Comparison of ENCODE assay signal across 16 cellular contexts in the genomic region with DNA sequence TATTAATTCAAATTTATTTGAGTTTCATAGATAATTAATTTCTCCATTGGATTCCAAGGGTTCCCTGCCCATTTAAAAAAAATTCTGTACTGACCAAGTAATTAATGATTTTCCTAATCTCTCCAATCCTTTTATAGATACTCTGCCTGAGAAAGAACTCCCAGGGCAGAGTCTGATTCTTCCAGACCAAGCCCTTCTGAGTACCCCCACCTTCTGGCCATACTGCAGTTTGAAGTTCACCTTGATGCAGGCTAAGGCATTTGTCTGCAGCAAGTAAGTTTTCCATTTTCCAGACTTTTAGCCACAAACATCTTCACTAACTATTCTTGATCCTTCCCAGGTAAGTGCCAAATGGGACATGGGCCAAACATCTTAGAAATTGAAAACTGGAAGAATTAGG.
DNase-seq lines count a peak whose midpoint lies in the region; ATAC-seq and TF ChIP-seq lines count a peak whose summit lies in the region.
"Had no signal": no experiment of that assay in that cellular context is flagged by ENCODE, and none has a peak within 500 bp of the region (broad histone marks: within the 10 kb centered on the region; RNA-seq: fewer than 3 reads in every experiment).

No MANE protein-coding gene starts in this region.

- H3K27ac Mint-ChIP-seq in WTC11 (no peak overlapping the region), type B pancreatic cell (peak overlapping the region; percentile 60)
- H3K27ac Mint-ChIP-seq: B cell; CD8-positive, alpha-beta T cell; HFFc6 had no signal

- BruUV-seq in A673 (replicated peaks; lab: Mats Ljungman, UMichigan), result no TSS peak

- TF ChIP-seq POLR2A in adrenal gland (IDR thresholded peaks at IDR 0.05), result no peak

- peaks cover 95% of the 10 kb centered on the region for H3K4me1 ChIP-seq in A673 (ENCODE audit: insufficient read depth, low read length, poor library complexity, severe bottlenecking)
- peaks cover 0 to 27% of the 10 kb centered on the region in 2 donors for H3K4me1 ChIP-seq in adrenal gland (replicated peaks in 1 of 2)

- H3K9me3 Mint-ChIP-seq in WTC11, result no peaks in the 10 kb centered on the region
- no peaks in the 10 kb centered on the region for H3K9me3 Mint-ChIP-seq in type B pancreatic cell
- H3K9me3 Mint-ChIP-seq: CD8-positive, alpha-beta T cell; HFFc6 had no signal

- POLR2A ChIA-PET in A673 (lab: Charles Lee; ENCODE audit: low non-redundant PET), result no interaction called here
- POLR2A ChIA-PET in WTC11 (lab: Charles Lee), result no interaction called here

- H3K36me3 ChIP-seq in A673 (ENCODE audit: insufficient read depth, low read length, poor library complexity, severe bottlenecking) (no peaks in the 10 kb centered on the region), adrenal gland (replicated peaks in 1 of 2) (no peaks in the 10 kb centered on the region)
- H3K36me3 ChIP-seq: BLaER1 treated with 17β-estradiol and CSF1 and Interleukin-3, amounts not matched to agents 10 nM and 100 nM had no signal

- H3K9me3 ChIP-seq in A673 (ENCODE audit: low read depth, low read length, poor library complexity, severe bottlenecking) (no peaks in the 10 kb centered on the region), adrenal gland (replicated peaks in 1 of 3) (no peaks in the 10 kb centered on the region)
- H3K9me3 ChIP-seq: BLaER1 treated with 17β-estradiol and CSF1 and Interleukin-3, amounts not matched to agents 10 nM and 100 nM had no signal

- no peak overlapping the region for H3K4me3 Mint-ChIP-seq in WTC11
- H3K4me3 Mint-ChIP-seq in type B pancreatic cell, result peak overlapping the region; percentile 35
- H3K4me3 Mint-ChIP-seq: B cell; CD8-positive, alpha-beta T cell; HFFc6 had no signal

- ATAC-seq in WTC11, result peak; percentile 55
- ATAC-seq: CD8-positive, alpha-beta T cell had no signal

- H3K27ac ChIP-seq in A673 (ENCODE audit: low read depth, low read length, poor library complexity, severe bottlenecking) (peak overlapping the region; percentile 87), adrenal gland (no peak overlapping the region)
- H3K27ac ChIP-seq: BLaER1 treated with 17β-estradiol and CSF1 and Interleukin-3, amounts not matched to agents 10 nM and 100 nM; HL-60 had no signal

- peaks cover 4% of the 10 kb centered on the region; the same call in 1 of the 2 replicates for H3K27me3 Mint-ChIP-seq in WTC11 (ENCODE audit: low read depth)
- no peaks in the 10 kb centered on the region for H3K27me3 Mint-ChIP-seq in type B pancreatic cell
- H3K27me3 Mint-ChIP-seq: B cell had no signal

- H3K36me3 Mint-ChIP-seq in WTC11 (no peaks in the 10 kb centered on the region), type B pancreatic cell (no peaks in the 10 kb centered on the region)
- H3K36me3 Mint-ChIP-seq: CD8-positive, alpha-beta T cell had no signal

- H3K4me1 Mint-ChIP-seq in WTC11, result peaks cover 49% of the 10 kb centered on the region
- peaks cover 37% of the 10 kb centered on the region for H3K4me1 Mint-ChIP-seq in type B pancreatic cell (ENCODE audit: unreplicated experiment)
- H3K4me1 Mint-ChIP-seq: B cell had no signal

- TF ChIP-seq CTCF in A673 (conservative IDR thresholded peaks at IDR 0.05; ENCODE audit: low read depth, low read length) (no peak), WTC11 (IDR thresholded peaks at IDR 0.05) (no peak), type B pancreatic cell (conservative IDR thresholded peaks at IDR 0.05) (no peak), adrenal gland (IDR thresholded peaks at IDR 0.05) (no peak)

- DNase-seq in A673 (ENCODE audit: low spot score), result no peak
- peak; percentile 74 for DNase-seq in NCI-H82 (lab: John Stamatoyannopoulos, UW)
- DNase-seq in WTC11 (ENCODE audit: low spot score), result no peak
- DNase-seq in type B pancreatic cell (ENCODE audit: extremely low spot score, unreplicated experiment), result no peak
- no peak for DNase-seq in adrenal gland
- DNase-seq in NOMO-1 treated with dmso at 0.1 percent for 144 hours (lab: John Stamatoyannopoulos, UW; ENCODE audit: unreplicated experiment), result no peak
- DNase-seq in GM19238 (ENCODE audit: insufficient read length, low spot score), result no peak
- DNase-seq: 8988T; Calu3; CD8-positive, alpha-beta T cell; GF-D8; GOT3; HFFc6 had no signal

- CTCF ChIA-PET in A673 (lab: Charles Lee), result no interaction called here
- CTCF ChIA-PET in WTC11 (lab: Charles Lee), result no interaction called here

- intact Hi-C loops in A673 (cut with micrococcal nuclease; ENCODE audit: unreplicated experiment), result no loop called here
- intact Hi-C loops in adrenal gland (cut with DNase I), result no loop called here

- H3K4me3 ChIP-seq in A673 (ENCODE audit: low read depth, low read length, poor library complexity, severe bottlenecking), result no peak overlapping the region
- H3K4me3 ChIP-seq in adrenal gland, result no peak overlapping the region
- H3K4me3 ChIP-seq: BLaER1 treated with 17β-estradiol and CSF1 and Interleukin-3, amounts not matched to agents 10 nM and 100 nM had no signal

- no peaks in the 10 kb centered on the region for H3K27me3 ChIP-seq in A673 (replicated peaks; ENCODE audit: insufficient read depth, low read depth, low read length, poor library complexity)
- H3K27me3 ChIP-seq in adrenal gland, result no peaks in the 10 kb centered on the region
- H3K27me3 ChIP-seq: BLaER1 treated with 17β-estradiol and CSF1 and Interleukin-3, amounts not matched to agents 10 nM and 100 nM had no signal

TF ChIP-seq in WTC11, 78 proteins besides CTCF, POLR2A, EP300 and RAD21 (continues in another document):
- no peak for TF ChIP-seq FOXJ3 (CRISPR knock-in tag; IDR thresholded peaks at IDR 0.05; ENCODE audit: borderline replicate concordance)
- no peak for TF ChIP-seq SP1 (CRISPR knock-in tag; conservative IDR thresholded peaks at IDR 0.05)
- no peak for TF ChIP-seq NFYB (CRISPR knock-in tag; conservative IDR thresholded peaks at IDR 0.05; ENCODE audit: low read depth)
- no peak for TF ChIP-seq TEAD1 (CRISPR knock-in tag; IDR thresholded peaks at IDR 0.05)
- TF ChIP-seq, protein P1, sequence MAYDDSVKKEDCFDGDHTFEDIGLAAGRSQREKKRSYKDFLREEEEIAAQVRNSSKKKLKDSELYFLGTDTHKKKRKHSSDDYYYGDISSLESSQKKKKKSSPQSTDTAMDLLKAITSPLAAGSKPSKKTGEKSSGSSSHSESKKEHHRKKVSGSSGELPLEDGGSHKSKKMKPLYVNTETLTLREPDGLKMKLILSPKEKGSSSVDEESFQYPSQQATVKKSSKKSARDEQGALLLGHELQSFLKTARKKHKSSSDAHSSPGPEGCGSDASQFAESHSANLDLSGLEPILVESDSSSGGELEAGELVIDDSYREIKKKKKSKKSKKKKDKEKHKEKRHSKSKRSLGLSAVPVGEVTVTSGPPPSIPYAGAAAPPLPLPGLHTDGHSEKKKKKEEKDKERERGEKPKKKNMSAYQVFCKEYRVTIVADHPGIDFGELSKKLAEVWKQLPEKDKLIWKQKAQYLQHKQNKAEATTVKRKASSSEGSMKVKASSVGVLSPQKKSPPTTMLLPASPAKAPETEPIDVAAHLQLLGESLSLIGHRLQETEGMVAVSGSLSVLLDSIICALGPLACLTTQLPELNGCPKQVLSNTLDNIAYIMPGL (CRISPR knock-in tag; IDR thresholded peaks at IDR 0.05), result no peak
- TF ChIP-seq, protein P2, sequence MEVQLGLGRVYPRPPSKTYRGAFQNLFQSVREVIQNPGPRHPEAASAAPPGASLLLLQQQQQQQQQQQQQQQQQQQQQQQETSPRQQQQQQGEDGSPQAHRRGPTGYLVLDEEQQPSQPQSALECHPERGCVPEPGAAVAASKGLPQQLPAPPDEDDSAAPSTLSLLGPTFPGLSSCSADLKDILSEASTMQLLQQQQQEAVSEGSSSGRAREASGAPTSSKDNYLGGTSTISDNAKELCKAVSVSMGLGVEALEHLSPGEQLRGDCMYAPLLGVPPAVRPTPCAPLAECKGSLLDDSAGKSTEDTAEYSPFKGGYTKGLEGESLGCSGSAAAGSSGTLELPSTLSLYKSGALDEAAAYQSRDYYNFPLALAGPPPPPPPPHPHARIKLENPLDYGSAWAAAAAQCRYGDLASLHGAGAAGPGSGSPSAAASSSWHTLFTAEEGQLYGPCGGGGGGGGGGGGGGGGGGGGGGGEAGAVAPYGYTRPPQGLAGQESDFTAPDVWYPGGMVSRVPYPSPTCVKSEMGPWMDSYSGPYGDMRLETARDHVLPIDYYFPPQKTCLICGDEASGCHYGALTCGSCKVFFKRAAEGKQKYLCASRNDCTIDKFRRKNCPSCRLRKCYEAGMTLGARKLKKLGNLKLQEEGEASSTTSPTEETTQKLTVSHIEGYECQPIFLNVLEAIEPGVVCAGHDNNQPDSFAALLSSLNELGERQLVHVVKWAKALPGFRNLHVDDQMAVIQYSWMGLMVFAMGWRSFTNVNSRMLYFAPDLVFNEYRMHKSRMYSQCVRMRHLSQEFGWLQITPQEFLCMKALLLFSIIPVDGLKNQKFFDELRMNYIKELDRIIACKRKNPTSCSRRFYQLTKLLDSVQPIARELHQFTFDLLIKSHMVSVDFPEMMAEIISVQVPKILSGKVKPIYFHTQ (CRISPR knock-in tag; IDR thresholded peaks at IDR 0.05), result no peak
- no peak for TF ChIP-seq NR2C2 (CRISPR knock-in tag; IDR thresholded peaks at IDR 0.05)
- no peak for TF ChIP-seq CREM (CRISPR knock-in tag; IDR thresholded peaks at IDR 0.05)
- TF ChIP-seq SMAD3 (CRISPR knock-in tag; IDR thresholded peaks at IDR 0.05; ENCODE audit: borderline replicate concordance), result no peak
- no peak for TF ChIP-seq TEAD4 (CRISPR knock-in tag; IDR thresholded peaks at IDR 0.05)
- no peak for TF ChIP-seq ZNF396 (CRISPR knock-in tag; IDR thresholded peaks at IDR 0.05; ENCODE audit: borderline replicate concordance)
- TF ChIP-seq, protein P3, sequence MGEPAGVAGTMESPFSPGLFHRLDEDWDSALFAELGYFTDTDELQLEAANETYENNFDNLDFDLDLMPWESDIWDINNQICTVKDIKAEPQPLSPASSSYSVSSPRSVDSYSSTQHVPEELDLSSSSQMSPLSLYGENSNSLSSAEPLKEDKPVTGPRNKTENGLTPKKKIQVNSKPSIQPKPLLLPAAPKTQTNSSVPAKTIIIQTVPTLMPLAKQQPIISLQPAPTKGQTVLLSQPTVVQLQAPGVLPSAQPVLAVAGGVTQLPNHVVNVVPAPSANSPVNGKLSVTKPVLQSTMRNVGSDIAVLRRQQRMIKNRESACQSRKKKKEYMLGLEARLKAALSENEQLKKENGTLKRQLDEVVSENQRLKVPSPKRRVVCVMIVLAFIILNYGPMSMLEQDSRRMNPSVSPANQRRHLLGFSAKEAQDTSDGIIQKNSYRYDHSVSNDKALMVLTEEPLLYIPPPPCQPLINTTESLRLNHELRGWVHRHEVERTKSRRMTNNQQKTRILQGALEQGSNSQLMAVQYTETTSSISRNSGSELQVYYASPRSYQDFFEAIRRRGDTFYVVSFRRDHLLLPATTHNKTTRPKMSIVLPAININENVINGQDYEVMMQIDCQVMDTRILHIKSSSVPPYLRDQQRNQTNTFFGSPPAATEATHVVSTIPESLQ (CRISPR knock-in tag; IDR thresholded peaks at IDR 0.05), result no peak
- no peak for TF ChIP-seq MYBL2 (CRISPR knock-in tag; IDR thresholded peaks at IDR 0.05)
